ENCODE assay signal across 9 cellular contexts in the genomic region with DNA sequence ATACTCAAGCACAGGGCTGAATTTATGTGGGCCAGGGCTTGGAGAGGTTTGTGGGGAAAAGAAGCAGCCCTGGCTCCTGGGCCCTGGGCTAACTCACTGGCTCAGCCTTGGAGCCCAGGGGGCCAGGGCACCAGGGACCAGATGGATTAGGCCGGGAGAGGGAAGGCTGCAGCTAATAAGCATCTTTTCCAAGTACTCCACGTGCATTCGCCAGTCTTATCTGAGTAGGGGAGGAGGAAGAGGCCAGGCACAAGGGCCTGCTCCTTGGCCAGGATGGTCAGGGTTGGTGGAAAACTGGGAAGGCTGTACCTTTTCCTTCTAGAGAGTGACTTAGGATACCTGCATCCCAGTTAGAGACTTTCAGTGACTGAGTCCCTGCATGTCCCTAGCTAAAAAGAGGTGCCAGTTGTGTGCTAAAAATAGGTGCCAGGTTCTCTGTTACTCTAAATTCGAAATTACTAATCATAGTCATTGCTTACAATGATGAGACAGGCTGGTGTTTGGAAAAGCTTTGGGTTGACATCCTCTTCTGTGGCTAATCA. TPM values are rescaled to one million over a fixed set of nuclear protein-coding genes. Genes with fewer than 3 reads are reported as not detected.
DNase-seq lines count a peak whose midpoint lies in the region; ATAC-seq, FAIRE-seq and TF ChIP-seq lines count a peak whose summit lies in the region.
"Had no signal": no experiment of that assay in that cellular context is flagged by ENCODE, and none has a peak within 500 bp of the region (broad histone marks: within the 10 kb centered on the region; RNA-seq: fewer than 3 reads in every experiment).

No MANE protein-coding gene starts in this region.

- BruUV-seq in Caco-2 (replicated peaks; lab: Mats Ljungman, UMichigan) = no TSS peak

- TF ChIP-seq EP300 in H1 (IDR thresholded peaks at IDR 0.05; ENCODE audit: borderline replicate concordance in 1 of 2, low read depth in 2 of 2, low read length in 2 of 2) = no peak

- peak overlapping the region; percentile 50 for H3K27ac Mint-ChIP-seq in Caco-2 (ENCODE audit: unreplicated experiment)

- H2BK15ac ChIP-seq in H1 (ENCODE audit: low read length) = no peak overlapping the region

- no peaks in the 10 kb centered on the region for H3K9me3 Mint-ChIP-seq in Caco-2 (ENCODE audit: unreplicated experiment)

- H4K20me1 ChIP-seq in H1 (replicated peaks in 1 of 2; ENCODE audit: control insufficient read depth in 1 of 2, insufficient read depth in 2 of 2, low read length in 2 of 2) (peaks cover 37 to 43% of the 10 kb centered on the region in 2 experiments), osteoblast (ENCODE audit: insufficient read depth, low read length) (peaks cover 26% of the 10 kb centered on the region)

- no peak overlapping the region for H2BK20ac ChIP-seq in H1 (ENCODE audit: low read length)

- no peak overlapping the region for H4K8ac ChIP-seq in H1 (ENCODE audit: extremely low read depth, insufficient read depth, low read length)

- peaks cover 25 to 89% of the 10 kb centered on the region in 2 experiments for H3K79me2 ChIP-seq in H1 (ENCODE audit: control insufficient read depth in 1 of 2, insufficient read depth in 2 of 2, low read length in 2 of 2)
- H3K79me2 ChIP-seq in osteoblast (ENCODE audit: insufficient read depth, low read length) = peaks cover 87% of the 10 kb centered on the region

- peak overlapping the region; percentile 55 to 77 (median 66); a peak in 6 of 7 replicates for H3K9ac ChIP-seq in H1 (replicated peaks in 1 of 4; ENCODE audit: extremely low read depth in 1 of 4, low read depth in 3 of 4, low read length in 3 of 4)

- H2BK5ac ChIP-seq in H1 (ENCODE audit: low read depth, low read length) = no peak overlapping the region

- no peak overlapping the region for H3K18ac ChIP-seq in H1 (ENCODE audit: extremely low read depth, low read length)

- H3K4ac ChIP-seq in H1 (replicated peaks; ENCODE audit: insufficient read length, low read depth, low read length) = no peak overlapping the region

- peaks cover 25% of the 10 kb centered on the region for H3K4me1 Mint-ChIP-seq in Caco-2 (ENCODE audit: low read depth, unreplicated experiment)

- peak overlapping the region; percentile 87 for H3K4me3 Mint-ChIP-seq in Caco-2 (ENCODE audit: unreplicated experiment)

- ATAC-seq in HG02973 (IDR thresholded peaks at IDR 0.05; ENCODE audit: unreplicated experiment) = no peak
- ATAC-seq in HG02623 (IDR thresholded peaks at IDR 0.05; ENCODE audit: unreplicated experiment) = no peak

- H3K27me3 ChIP-seq in Caco-2 (replicated peaks; ENCODE audit: control insufficient read depth, insufficient read depth, low read length) (no peaks in the 10 kb centered on the region), H1 (replicated peaks in 1 of 4; ENCODE audit: control insufficient read depth in 3 of 4, extremely low read depth in 1 of 4, insufficient read depth in 3 of 4, low read length in 3 of 4) (no peaks in the 10 kb centered on the region), osteoblast (ENCODE audit: insufficient read depth, low read length) (no peaks in the 10 kb centered on the region)

- intact Hi-C loops in Caco-2 (cut with micrococcal nuclease; ENCODE audit: unreplicated experiment) = no loop called here

- POLR2A ChIA-PET in Caco-2 (lab: Charles Lee) (no interaction called here), H1 (lab: Charles Lee; ENCODE audit: partially characterized antibody) (interaction anchor here (0.6 to 2.5 kb wide), 3 partner anchors 8 to 283 kb away, joined by 3 to 6 read pairs (median 6); no protein-coding TSS in a partner anchor)

- TF ChIP-seq POLR2A in H1 (IDR thresholded peaks at IDR 0.05; ENCODE audit: control extremely low read depth in 1 of 2, low read depth in 2 of 2, low read length in 2 of 2) = no peak

- H3K27ac ChIP-seq in H1 (ENCODE audit: low read depth, low read length) = no peak overlapping the region
- H3K27ac ChIP-seq in osteoblast (ENCODE audit: low read depth, low read length) = peak overlapping the region; percentile 67

- H4K91ac ChIP-seq in H1 (replicated peaks; ENCODE audit: insufficient read length, low read length) = no peak overlapping the region

- H3K36me3 Mint-ChIP-seq in Caco-2 (ENCODE audit: insufficient read depth, unreplicated experiment) = peaks cover 40% of the 10 kb centered on the region

- peaks cover 16% of the 10 kb centered on the region; the same call in 1 of the 2 replicates for H3K23me2 ChIP-seq in H1 (ENCODE audit: low read depth, low read length)

- H3K27me3 Mint-ChIP-seq in Caco-2 (ENCODE audit: insufficient read depth, unreplicated experiment) = no peaks in the 10 kb centered on the region

- H4K5ac ChIP-seq in H1 (ENCODE audit: insufficient read length, low read depth, low read length) = no peak overlapping the region

- no peak overlapping the region for H2BK120ac ChIP-seq in H1 (replicated peaks; ENCODE audit: low read depth, low read length)

- CTCF ChIA-PET in Caco-2 (lab: Charles Lee) = interaction anchor here (0.5 to 2.4 kb wide), 2 partner anchors 94 to 127 kb away, joined by 7 to 10 read pairs; no protein-coding TSS in a partner anchor
- CTCF ChIA-PET in H1 (lab: Charles Lee; ENCODE audit: partially characterized antibody) = interaction anchor here (1.3 to 1.9 kb wide), 4 partner anchors 9 to 93 kb away, joined by 3 to 10 read pairs (median 4); no protein-coding TSS in a partner anchor

- H3K14ac ChIP-seq in H1 (ENCODE audit: insufficient read length) = no peak overlapping the region

- FAIRE-seq in H1 (lab: Jason Lieb, UNC) = no peak
- FAIRE-seq: TTC549 had no signal

- WGBS in H1 (ENCODE audit: extremely low coverage in 1 of 2, insufficient coverage in 1 of 2, insufficient read length in 1 of 2, insufficient replicate concordance in 2 of 2, low coverage in 1 of 2, low lambda C conversion rate in 2 of 2, missing lambda C conversion rate in 1 of 2), 2 experiments = 47% methylated on average over 4 of the region's 4 CpGs; no CpG with 5 or more reads in 1 of the 2 experiments

- H3K9me3 ChIP-seq in Caco-2 (no peaks in the 10 kb centered on the region), H1 (ENCODE audit: insufficient read depth in 2 of 2, low read depth in 1 of 2, low read length in 1 of 2) (no peaks in the 10 kb centered on the region), osteoblast (ENCODE audit: low read depth, low read length) (no peaks in the 10 kb centered on the region)

- H2AK5ac ChIP-seq in H1 (ENCODE audit: low read depth, low read length) = no peak overlapping the region

- H3K56ac ChIP-seq in H1 (replicated peaks; ENCODE audit: insufficient read length, low read depth, low read length) = no peak overlapping the region

- peak overlapping the region; percentile 83 for H3K4me3 ChIP-seq in Caco-2 (ENCODE audit: low read depth, low read length)
- H3K4me3 ChIP-seq in H1 (ENCODE audit: extremely low read depth in 1 of 4, insufficient read depth in 2 of 4, low read depth in 3 of 4, low read length in 4 of 4) = peak overlapping the region; percentile 57 to 98 (median 90)
- peak overlapping the region; percentile 81 for H3K4me3 ChIP-seq in osteoblast (ENCODE audit: insufficient read depth, low read length)

- DNase-seq in Caco-2 (no peak), NCI-H82 treated with DMSO at 0.1 percent for 48 hours (lab: John Stamatoyannopoulos, UW; ENCODE audit: unreplicated experiment) (peak; percentile 16), H1 (ENCODE audit: low read depth in 1 of 2, low spot score in 2 of 2) (no peak), osteoblast (ENCODE audit: insufficient read length, low spot score, missing footprints) (no peak), cortex of kidney (lab: John Stamatoyannopoulos, UW) (no peak), globus pallidus (ENCODE audit: low spot score) (no peak)

- H3K36me3 ChIP-seq in Caco-2 (ENCODE audit: control insufficient read depth, insufficient read depth, low read length) = no peaks in the 10 kb centered on the region; the same call in 1 of the 2 replicates
- H3K36me3 ChIP-seq in H1 (ENCODE audit: control insufficient read depth in 2 of 4, insufficient read depth in 4 of 4, low read length in 3 of 4) = peaks cover 0 to 12% (median 2%) of the 10 kb centered on the region in 4 experiments; a peak in 2 of 8 replicates
- no peaks in the 10 kb centered on the region for H3K36me3 ChIP-seq in osteoblast (ENCODE audit: insufficient read depth, low read length)

- no peak overlapping the region for H3K23ac ChIP-seq in H1 (ENCODE audit: insufficient read length)

- H3K4me2 ChIP-seq in H1 (ENCODE audit: insufficient read depth in 1 of 2, low read depth in 2 of 2, low read length in 2 of 2) (peak overlapping the region; percentile 96 to 98), osteoblast (ENCODE audit: insufficient read depth, low read length) (peak overlapping the region; percentile 88)

- no peak overlapping the region for H2BK12ac ChIP-seq in H1 (ENCODE audit: low read depth, low read length)

- TF ChIP-seq RAD21 in H1 (IDR thresholded peaks at IDR 0.05 in 1 of 2, conservative IDR thresholded peaks at IDR 0.05 in 1 of 2; ENCODE audit: low read depth in 2 of 2, low read length in 2 of 2) = no peak

- H3K4me1 ChIP-seq in Caco-2 (peaks cover 30% of the 10 kb centered on the region), H1 (replicated peaks in 1 of 4; ENCODE audit: control insufficient read depth in 3 of 4, insufficient read depth in 4 of 4, low read length in 3 of 4) (peaks cover 2 to 19% (median 3%) of the 10 kb centered on the region in 4 experiments), osteoblast (ENCODE audit: insufficient read depth, low read length) (peaks cover 41% of the 10 kb centered on the region)

- H2AFZ ChIP-seq in H1 (ENCODE audit: low read length) = no peak overlapping the region
- H2AFZ ChIP-seq in osteoblast (ENCODE audit: low read length) = peak overlapping the region; percentile 77

- H3K79me1 ChIP-seq in H1 (ENCODE audit: low read depth, low read length) = peaks cover 13% of the 10 kb centered on the region; the same call in 1 of the 2 replicates

- TF ChIP-seq CTCF in Caco-2 (IDR thresholded peaks at IDR 0.05; ENCODE audit: insufficient read depth in 1 of 2, low read depth in 1 of 2, low read length in 1 of 2, severe bottlenecking in 1 of 2, unreplicated experiment in 1 of 2) = no peak
- no peak for TF ChIP-seq CTCF in H1 (IDR thresholded peaks at IDR 0.05; ENCODE audit: control extremely low read depth in 1 of 3, insufficient read depth in 1 of 3, low read depth in 1 of 3, low read length in 3 of 3)
- TF ChIP-seq CTCF in osteoblast (IDR thresholded peaks at IDR 0.05; ENCODE audit: extremely low read depth, low read depth, low read length) = no peak

RNA-seq across cellular contexts. Expression of gene GLRX5, which starts 1.3 kb away (rescaled TPM):
- 66.2 and 67.8 TPM in 2 replicates for total RNA-seq in Caco-2 (2022)
- 84.8 and 88.8 TPM in 2 replicates for total RNA-seq in H1 (2021; fragmentation: NEBNext Ultra II Directional; extraction: Animal tissue kit (Norgen Biotek cat#: 25700))
- 43.9 and 70.1 TPM in 2 replicates for polyA plus RNA-seq in H1 (2011; rRNA removed)
- polyA plus RNA-seq in H1 (2011; cell fraction: cytosol; rRNA removed) = 63.6 TPM
- polyA plus RNA-seq in H1 (2011; cell fraction: nucleus; rRNA removed) = 15.0 TPM
- 60.3 to 76.3 TPM (median 63.3 TPM) in 4 replicates for polyA plus RNA-seq in H1 (2012, experiment 1 of 2)
- polyA plus RNA-seq in H1 (2012, experiment 2 of 2) = 93.9 TPM
- polyA plus RNA-seq in H1 (2013, experiment 1 of 2) = 55.0 TPM
- 58.1 TPM for polyA plus RNA-seq in H1 (2013, experiment 2 of 2)
- polyA minus RNA-seq in H1 (2011; rRNA and poly(A)+ RNA removed) = 16.3 and 16.7 TPM in 2 replicates
- polyA minus RNA-seq in H1 (2011; cell fraction: cytosol; rRNA and poly(A)+ RNA removed) = 27.7 TPM
- 15.2 TPM for polyA minus RNA-seq in H1 (2011; cell fraction: nucleus; rRNA and poly(A)+ RNA removed)
- 19.9 and 22.7 TPM in 2 replicates for total RNA-seq in osteoblast

RNA-seq across cellular contexts. Expression of gene SYNE3, which starts 19.7 kb away (rescaled TPM):
- total RNA-seq in Caco-2 (2022) = 19.4 and 21.2 TPM in 2 replicates
- total RNA-seq in H1 (2021; fragmentation: NEBNext Ultra II Directional; extraction: Animal tissue kit (Norgen Biotek cat#: 25700)) = 0.08 TPM in 1 of 2 replicates, not detected in the other
- polyA plus RNA-seq in H1 (2011; rRNA removed) = under 0.01 and 0.02 TPM in 2 replicates
- polyA plus RNA-seq in H1 (2011; cell fraction: cytosol; rRNA removed) = 0.01 TPM
- 0.07 TPM for polyA plus RNA-seq in H1 (2011; cell fraction: nucleus; rRNA removed)
- polyA plus RNA-seq in H1 (2012, experiment 1 of 2) = 0.03 to 0.08 TPM (median 0.07 TPM) in 3 of 4 replicates, not detected in the other
- not detected for polyA plus RNA-seq in H1 (2012, experiment 2 of 2)
- polyA plus RNA-seq in H1 (2013, experiment 1 of 2) = 0.02 TPM
- polyA plus RNA-seq in H1 (2013, experiment 2 of 2) = 0.06 TPM
- polyA minus RNA-seq in H1 (2011; rRNA and poly(A)+ RNA removed) = not detected in 2 replicates
- polyA minus RNA-seq in H1 (2011; cell fraction: cytosol; rRNA and poly(A)+ RNA removed) = 0.22 TPM
- polyA minus RNA-seq in H1 (2011; cell fraction: nucleus; rRNA and poly(A)+ RNA removed) = 0.10 TPM
- 23.9 and 26.8 TPM in 2 replicates for total RNA-seq in osteoblast

Comparison
In these comparisons a context has a peak if more than half of its experiments do, and no peak if none do; other contexts are left out.
1. RNA of gene SYNE3, which starts 19.7 kb away (total RNA-seq): 23.9 to 26.8 TPM in osteoblast and 19.4 to 21.2 TPM in Caco-2; 0.08 TPM in H1; every median in the first group is over 10 times any median in the second.
2. Peak in every context shown above with its lines, with median percentiles within 50 percentile points of each other: H3K4me3 ChIP-seq.